Comparison of ENCODE assay signal across 8 cellular contexts in genomic region chr2:219155054-219155644, GRCh38. TPM values are rescaled to one million over a fixed set of nuclear protein-coding genes. Genes with fewer than 3 reads are reported as not detected.
DNase-seq lines count a peak whose midpoint lies in the region; ATAC-seq and TF ChIP-seq lines count a peak whose summit lies in the region.

No MANE protein-coding gene starts in this region.

- intact Hi-C loops in lower lobe of right lung (cut with DNase I) = no loop called here

- TF ChIP-seq CTCF in NB4 (IDR thresholded peaks at IDR 0.05; ENCODE audit: low read depth, low read length) (peak; percentile 24), lower lobe of right lung (IDR thresholded peaks at IDR 0.05) (peak; percentile 63)

- DNase-seq in stimulated activated CD4-positive, alpha-beta T cell treated with anti-CD3 and anti-CD28 coated beads, Interleukin-2, amount 100 ng/mL, for 4 hours (ENCODE audit: low read depth) = peak; percentile 21
- no peak for DNase-seq in stimulated activated CD4-positive, alpha-beta T cell treated with anti-CD3 and anti-CD28 coated beads, Interleukin-4, amount 100 ng/mL, for 4 hours
- DNase-seq in NB4 (ENCODE audit: low read depth) = peak; percentile 84
- DNase-seq in SIG-M5 treated with dmso at 0.1 percent for 504 hours (lab: John Stamatoyannopoulos, UW; ENCODE audit: unreplicated experiment) = peak; percentile 82
- DNase-seq in dermis microvascular lymphatic vessel endothelial cell (ENCODE audit: low read depth in 2 of 2) = peak; percentile 57 to 72
- no peak for DNase-seq in lower lobe of right lung
- no peak for DNase-seq in ecto neural progenitor cell (ENCODE audit: low spot score)

- H3K36me3 ChIP-seq in lower lobe of right lung = peaks cover 54% of the 10 kb centered on the region

- H3K4me3 ChIP-seq in NB4 (ENCODE audit: low read depth, low read length) (no peak overlapping the region), lower lobe of right lung (no peak overlapping the region)

- no peaks in the 10 kb centered on the region for H3K9me3 ChIP-seq in lower lobe of right lung

- ATAC-seq in lower lobe of right lung (peak; percentile 45 to 65), HG03095 (IDR thresholded peaks at IDR 0.05; ENCODE audit: unreplicated experiment) (no peak)

- no peak overlapping the region for H3K27ac ChIP-seq in lower lobe of right lung

- H3K27me3 ChIP-seq in lower lobe of right lung (ENCODE audit: low read depth) = no peaks in the 10 kb centered on the region

- no peak for TF ChIP-seq POLR2A in NB4 (IDR thresholded peaks at IDR 0.05; ENCODE audit: extremely low read depth, insufficient read length)

- peaks cover 6% of the 10 kb centered on the region for H3K4me1 ChIP-seq in lower lobe of right lung

RNA-seq across cellular contexts. Expression of gene NHEJ1, which starts 5.5 kb away (rescaled TPM):
- total RNA-seq in dermis microvascular lymphatic vessel endothelial cell = 13.7 and 16.3 TPM in 2 replicates
- total RNA-seq in lower lobe of right lung = 13.0 TPM

RNA-seq across cellular contexts. Expression of gene SLC23A3, which starts 14.7 kb away (rescaled TPM):
- total RNA-seq in dermis microvascular lymphatic vessel endothelial cell (0.64 and 0.89 TPM in 2 replicates), lower lobe of right lung (3.4 TPM)

RNA-seq across cellular contexts. Expression of gene CNPPD1, which starts 21.6 kb away (rescaled TPM):
- total RNA-seq in dermis microvascular lymphatic vessel endothelial cell = 16.7 and 29.0 TPM in 2 replicates
- total RNA-seq in lower lobe of right lung = 67.7 TPM

RNA-seq across cellular contexts. Expression of gene RETREG2, which starts 22.9 kb away (rescaled TPM):
- total RNA-seq in dermis microvascular lymphatic vessel endothelial cell = 49.0 and 65.2 TPM in 2 replicates
- 82.3 TPM for total RNA-seq in lower lobe of right lung

RNA-seq across cellular contexts. Expression of gene ZFAND2B, which starts 51.4 kb away (rescaled TPM):
- total RNA-seq in dermis microvascular lymphatic vessel endothelial cell (20.0 and 22.1 TPM in 2 replicates), lower lobe of right lung (32.6 TPM)

Comparison
In these comparisons a context has a peak if more than half of its experiments do, and no peak if none do; other contexts are left out.
1. DNase-seq: peak in stimulated activated CD4-positive, alpha-beta T cell treated with anti-CD3 and anti-CD28 coated beads, Interleukin-2, amount 100 ng/mL, for 4 hours (single experiment), NB4 (single experiment), SIG-M5 treated with dmso at 0.1 percent for 504 hours (single experiment) and dermis microvascular lymphatic vessel endothelial cell (2 of 2); none in stimulated activated CD4-positive, alpha-beta T cell treated with anti-CD3 and anti-CD28 coated beads, Interleukin-4, amount 100 ng/mL, for 4 hours (0 of 2), lower lobe of right lung (single experiment) and ecto neural progenitor cell (single experiment).